1 cellular context compared by ENCODE assay signal in genomic region chr17:61429274-61429673, GRCh38.
TF ChIP-seq lines count a peak whose summit lies in the region.

No MANE protein-coding gene starts in this region.

TF ChIP-seq in HepG2, 621 proteins besides CTCF, POLR2A, EP300 and RAD21 (continued from another document and continues in another):
- TF ChIP-seq KAT8 (CRISPR knock-in tag; IDR thresholded peaks at IDR 0.05) (peak; percentile 49; the same call in 1 of the 2 replicates), ATF7 (IDR thresholded peaks at IDR 0.05) (no peak), ATF7 (CRISPR knock-in tag; IDR thresholded peaks at IDR 0.05) (no peak), SOX13 (IDR thresholded peaks at IDR 0.05) (no peak), SOX13 (CRISPR knock-in tag; conservative IDR thresholded peaks at IDR 0.05 in 1 of 2, IDR thresholded peaks at IDR 0.05 in 1 of 2) (peak in 1 of 2 experiments; percentile 54; a peak in 1 of 4 replicates), KLF6 (CRISPR knock-in tag; IDR thresholded peaks at IDR 0.05) (no peak), SNAI1 (CRISPR knock-in tag; IDR thresholded peaks at IDR 0.05; ENCODE audit: borderline replicate concordance) (no peak), RBM22 (optimal IDR thresholded peaks at IDR 0.05; ENCODE audit: low read length) (no peak), ZNF281 (CRISPR knock-in tag; IDR thresholded peaks at IDR 0.05; ENCODE audit: borderline replicate concordance) (peak; percentile 94), ZNF572 (CRISPR knock-in tag; IDR thresholded peaks at IDR 0.05) (no peak), NR2F1 (CRISPR knock-in tag; IDR thresholded peaks at IDR 0.05) (no peak), RXRB (CRISPR knock-in tag; IDR thresholded peaks at IDR 0.05; ENCODE audit: borderline replicate concordance) (peak; percentile 64; the same call in 1 of the 2 replicates), TFDP1 (CRISPR knock-in tag; IDR thresholded peaks at IDR 0.05; ENCODE audit: borderline replicate concordance) (no peak), ZNF451 (CRISPR knock-in tag; IDR thresholded peaks at IDR 0.05) (no peak), HDAC2 (CRISPR knock-in tag; IDR thresholded peaks at IDR 0.05) (peak; percentile 40; the same call in 1 of the 2 replicates), MIER3 (CRISPR knock-in tag; IDR thresholded peaks at IDR 0.05; ENCODE audit: borderline replicate concordance) (peak; percentile 41; the same call in 1 of the 2 replicates), SIN3B (IDR thresholded peaks at IDR 0.05; ENCODE audit: low read length) (no peak), HMG20A (CRISPR knock-in tag; IDR thresholded peaks at IDR 0.05; ENCODE audit: borderline replicate concordance) (peak; percentile 34; the same call in 1 of the 2 replicates), PPARG (CRISPR knock-in tag; conservative IDR thresholded peaks at IDR 0.05) (peak; percentile 80), ARID3A (IDR thresholded peaks at IDR 0.05; ENCODE audit: low read depth, low read length) (peak; percentile 52; the same call in 1 of the 2 replicates), CREB1 (IDR thresholded peaks at IDR 0.05) (no peak), CREB1 (CRISPR knock-in tag; IDR thresholded peaks at IDR 0.05) (0 out of 2 replicates have a peak, but pooled peaks have one; percentile 28), CHD4 (IDR thresholded peaks at IDR 0.05; ENCODE audit: borderline replicate concordance, low read length) (no peak), ZNF235 (CRISPR knock-in tag; IDR thresholded peaks at IDR 0.05; ENCODE audit: borderline replicate concordance) (no peak), ZBED4 (CRISPR knock-in tag; IDR thresholded peaks at IDR 0.05; ENCODE audit: borderline replicate concordance) (no peak), SP140L (CRISPR knock-in tag; IDR thresholded peaks at IDR 0.05; ENCODE audit: borderline replicate concordance) (no peak), ZNF766 (CRISPR knock-in tag; IDR thresholded peaks at IDR 0.05; ENCODE audit: borderline replicate concordance) (no peak), NFYB (CRISPR knock-in tag; IDR thresholded peaks at IDR 0.05) (no peak), SOX5 (CRISPR knock-in tag; IDR thresholded peaks at IDR 0.05; ENCODE audit: borderline replicate concordance) (peak; percentile 30; the same call in 1 of the 2 replicates), FLYWCH1 (CRISPR knock-in tag; IDR thresholded peaks at IDR 0.05) (no peak), ZGPAT (CRISPR knock-in tag; IDR thresholded peaks at IDR 0.05) (peak; percentile 44; the same call in 1 of the 2 replicates), KLF16 (CRISPR knock-in tag; IDR thresholded peaks at IDR 0.05) (0 out of 4 replicates have a peak, but pooled peaks of 1 of the 2 experiments have one; percentile 33), SMARCE1 (IDR thresholded peaks at IDR 0.05; ENCODE audit: borderline replicate concordance) (no peak), ZNF562 (CRISPR knock-in tag; IDR thresholded peaks at IDR 0.05; ENCODE audit: borderline replicate concordance) (no peak), ZBTB1 (CRISPR knock-in tag; IDR thresholded peaks at IDR 0.05; ENCODE audit: borderline replicate concordance) (no peak), ZNF788 (CRISPR knock-in tag; IDR thresholded peaks at IDR 0.05; ENCODE audit: borderline replicate concordance) (no peak), KLF15 (CRISPR knock-in tag; IDR thresholded peaks at IDR 0.05; ENCODE audit: borderline replicate concordance) (no peak), MBNL3 (CRISPR knock-in tag; conservative IDR thresholded peaks at IDR 0.05) (no peak), RFXANK (CRISPR knock-in tag; IDR thresholded peaks at IDR 0.05) (no peak), ZNF44 (CRISPR knock-in tag; IDR thresholded peaks at IDR 0.05) (no peak), CHCHD3 (CRISPR knock-in tag; IDR thresholded peaks at IDR 0.05) (no peak)
- TF ChIP-seq, protein P1, sequence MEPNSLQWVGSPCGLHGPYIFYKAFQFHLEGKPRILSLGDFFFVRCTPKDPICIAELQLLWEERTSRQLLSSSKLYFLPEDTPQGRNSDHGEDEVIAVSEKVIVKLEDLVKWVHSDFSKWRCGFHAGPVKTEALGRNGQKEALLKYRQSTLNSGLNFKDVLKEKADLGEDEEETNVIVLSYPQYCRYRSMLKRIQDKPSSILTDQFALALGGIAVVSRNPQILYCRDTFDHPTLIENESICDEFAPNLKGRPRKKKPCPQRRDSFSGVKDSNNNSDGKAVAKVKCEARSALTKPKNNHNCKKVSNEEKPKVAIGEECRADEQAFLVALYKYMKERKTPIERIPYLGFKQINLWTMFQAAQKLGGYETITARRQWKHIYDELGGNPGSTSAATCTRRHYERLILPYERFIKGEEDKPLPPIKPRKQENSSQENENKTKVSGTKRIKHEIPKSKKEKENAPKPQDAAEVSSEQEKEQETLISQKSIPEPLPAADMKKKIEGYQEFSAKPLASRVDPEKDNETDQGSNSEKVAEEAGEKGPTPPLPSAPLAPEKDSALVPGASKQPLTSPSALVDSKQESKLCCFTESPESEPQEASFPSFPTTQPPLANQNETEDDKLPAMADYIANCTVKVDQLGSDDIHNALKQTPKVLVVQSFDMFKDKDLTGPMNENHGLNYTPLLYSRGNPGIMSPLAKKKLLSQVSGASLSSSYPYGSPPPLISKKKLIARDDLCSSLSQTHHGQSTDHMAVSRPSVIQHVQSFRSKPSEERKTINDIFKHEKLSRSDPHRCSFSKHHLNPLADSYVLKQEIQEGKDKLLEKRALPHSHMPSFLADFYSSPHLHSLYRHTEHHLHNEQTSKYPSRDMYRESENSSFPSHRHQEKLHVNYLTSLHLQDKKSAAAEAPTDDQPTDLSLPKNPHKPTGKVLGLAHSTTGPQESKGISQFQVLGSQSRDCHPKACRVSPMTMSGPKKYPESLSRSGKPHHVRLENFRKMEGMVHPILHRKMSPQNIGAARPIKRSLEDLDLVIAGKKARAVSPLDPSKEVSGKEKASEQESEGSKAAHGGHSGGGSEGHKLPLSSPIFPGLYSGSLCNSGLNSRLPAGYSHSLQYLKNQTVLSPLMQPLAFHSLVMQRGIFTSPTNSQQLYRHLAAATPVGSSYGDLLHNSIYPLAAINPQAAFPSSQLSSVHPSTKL (CRISPR knock-in tag; IDR thresholded peaks at IDR 0.05), result peak; percentile 76
- TF ChIP-seq, protein P2, sequence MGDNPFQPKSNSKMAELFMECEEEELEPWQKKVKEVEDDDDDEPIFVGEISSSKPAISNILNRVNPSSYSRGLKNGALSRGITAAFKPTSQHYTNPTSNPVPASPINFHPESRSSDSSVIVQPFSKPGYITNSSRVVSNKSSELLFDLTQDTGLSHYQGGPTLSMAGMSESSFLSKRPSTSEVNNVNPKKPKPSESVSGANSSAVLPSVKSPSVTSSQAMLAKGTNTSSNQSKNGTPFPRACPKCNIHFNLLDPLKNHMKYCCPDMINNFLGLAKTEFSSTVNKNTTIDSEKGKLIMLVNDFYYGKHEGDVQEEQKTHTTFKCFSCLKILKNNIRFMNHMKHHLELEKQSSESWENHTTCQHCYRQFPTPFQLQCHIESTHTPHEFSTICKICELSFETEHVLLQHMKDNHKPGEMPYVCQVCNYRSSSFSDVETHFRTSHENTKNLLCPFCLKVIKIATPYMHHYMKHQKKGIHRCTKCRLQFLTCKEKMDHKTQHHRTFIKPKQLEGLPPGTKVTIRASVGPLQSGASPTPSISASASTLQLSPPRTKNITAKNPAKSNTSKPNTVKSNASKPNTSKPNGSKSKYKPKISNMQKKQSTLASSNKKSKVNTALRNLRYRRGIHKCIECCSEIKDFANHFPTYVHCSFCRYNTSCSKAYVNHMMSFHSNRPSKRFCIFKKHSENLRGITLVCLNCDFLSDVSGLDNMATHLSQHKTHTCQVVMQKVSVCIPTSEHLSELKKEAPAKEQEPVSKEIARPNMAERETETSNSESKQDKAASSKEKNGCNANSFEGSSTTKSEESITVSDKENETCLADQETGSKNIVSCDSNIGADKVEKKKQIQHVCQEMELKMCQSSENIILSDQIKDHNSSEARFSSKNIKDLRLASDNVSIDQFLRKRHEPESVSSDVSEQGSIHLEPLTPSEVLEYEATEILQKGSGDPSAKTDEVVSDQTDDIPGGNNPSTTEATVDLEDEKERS (CRISPR knock-in tag; IDR thresholded peaks at IDR 0.05), result no peak
- TF ChIP-seq, protein P3, sequence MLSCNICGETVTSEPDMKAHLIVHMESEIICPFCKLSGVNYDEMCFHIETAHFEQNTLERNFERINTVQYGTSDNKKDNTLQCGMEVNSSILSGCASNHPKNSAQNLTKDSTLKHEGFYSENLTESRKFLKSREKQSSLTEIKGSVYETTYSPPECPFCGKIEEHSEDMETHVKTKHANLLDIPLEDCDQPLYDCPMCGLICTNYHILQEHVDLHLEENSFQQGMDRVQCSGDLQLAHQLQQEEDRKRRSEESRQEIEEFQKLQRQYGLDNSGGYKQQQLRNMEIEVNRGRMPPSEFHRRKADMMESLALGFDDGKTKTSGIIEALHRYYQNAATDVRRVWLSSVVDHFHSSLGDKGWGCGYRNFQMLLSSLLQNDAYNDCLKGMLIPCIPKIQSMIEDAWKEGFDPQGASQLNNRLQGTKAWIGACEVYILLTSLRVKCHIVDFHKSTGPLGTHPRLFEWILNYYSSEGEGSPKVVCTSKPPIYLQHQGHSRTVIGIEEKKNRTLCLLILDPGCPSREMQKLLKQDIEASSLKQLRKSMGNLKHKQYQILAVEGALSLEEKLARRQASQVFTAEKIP (CRISPR knock-in tag; IDR thresholded peaks at IDR 0.05; ENCODE audit: borderline replicate concordance), result no peak
